2 cellular contexts compared by ENCODE assay signal in genomic region chr5:62585751-62586150, GRCh38.
TF ChIP-seq lines count a peak whose summit lies in the region.

No MANE protein-coding gene starts in this region.

TF ChIP-seq in GM23338, 12 proteins besides CTCF, POLR2A, EP300 and RAD21 (continued from another document):
- TF ChIP-seq REST (IDR thresholded peaks at IDR 0.05; ENCODE audit: unreplicated experiment) (no peak), NANOG (IDR thresholded peaks at IDR 0.05; ENCODE audit: borderline replicate concordance) (no peak), ZNF331 (CRISPR knock-in tag; IDR thresholded peaks at IDR 0.05; ENCODE audit: low read depth) (no peak), STAT1 (IDR thresholded peaks at IDR 0.05; ENCODE audit: unreplicated experiment) (no peak), ZNF114 (CRISPR knock-in tag; IDR thresholded peaks at IDR 0.05) (no peak), ETS1 (IDR thresholded peaks at IDR 0.05) (no peak), ZNF462 (CRISPR knock-in tag; IDR thresholded peaks at IDR 0.05) (no peak), EZH2phosphoT487 (IDR thresholded peaks at IDR 0.05; ENCODE audit: unreplicated experiment) (no peak)

TF ChIP-seq in SK-N-SH treated with all-trans-retinoic acid at 6 μM for 48 hours, 23 proteins besides CTCF, POLR2A, EP300 and RAD21 (continued from another document):
- TF ChIP-seq PATZ1 (CRISPR knock-in tag; IDR thresholded peaks at IDR 0.05; ENCODE audit: borderline replicate concordance) (no peak), ZNF8 (CRISPR knock-in tag; IDR thresholded peaks at IDR 0.05) (no peak), POU6F1 (CRISPR knock-in tag; IDR thresholded peaks at IDR 0.05; ENCODE audit: borderline replicate concordance, low read depth) (no peak), CREB5 (CRISPR knock-in tag; IDR thresholded peaks at IDR 0.05; ENCODE audit: low read depth) (no peak), PPARA (CRISPR knock-in tag; IDR thresholded peaks at IDR 0.05; ENCODE audit: borderline replicate concordance) (no peak), ARNTL (CRISPR knock-in tag; IDR thresholded peaks at IDR 0.05; ENCODE audit: borderline replicate concordance, low read depth) (no peak), ZNF70 (CRISPR knock-in tag; IDR thresholded peaks at IDR 0.05) (no peak)
